In the genomic region with DNA sequence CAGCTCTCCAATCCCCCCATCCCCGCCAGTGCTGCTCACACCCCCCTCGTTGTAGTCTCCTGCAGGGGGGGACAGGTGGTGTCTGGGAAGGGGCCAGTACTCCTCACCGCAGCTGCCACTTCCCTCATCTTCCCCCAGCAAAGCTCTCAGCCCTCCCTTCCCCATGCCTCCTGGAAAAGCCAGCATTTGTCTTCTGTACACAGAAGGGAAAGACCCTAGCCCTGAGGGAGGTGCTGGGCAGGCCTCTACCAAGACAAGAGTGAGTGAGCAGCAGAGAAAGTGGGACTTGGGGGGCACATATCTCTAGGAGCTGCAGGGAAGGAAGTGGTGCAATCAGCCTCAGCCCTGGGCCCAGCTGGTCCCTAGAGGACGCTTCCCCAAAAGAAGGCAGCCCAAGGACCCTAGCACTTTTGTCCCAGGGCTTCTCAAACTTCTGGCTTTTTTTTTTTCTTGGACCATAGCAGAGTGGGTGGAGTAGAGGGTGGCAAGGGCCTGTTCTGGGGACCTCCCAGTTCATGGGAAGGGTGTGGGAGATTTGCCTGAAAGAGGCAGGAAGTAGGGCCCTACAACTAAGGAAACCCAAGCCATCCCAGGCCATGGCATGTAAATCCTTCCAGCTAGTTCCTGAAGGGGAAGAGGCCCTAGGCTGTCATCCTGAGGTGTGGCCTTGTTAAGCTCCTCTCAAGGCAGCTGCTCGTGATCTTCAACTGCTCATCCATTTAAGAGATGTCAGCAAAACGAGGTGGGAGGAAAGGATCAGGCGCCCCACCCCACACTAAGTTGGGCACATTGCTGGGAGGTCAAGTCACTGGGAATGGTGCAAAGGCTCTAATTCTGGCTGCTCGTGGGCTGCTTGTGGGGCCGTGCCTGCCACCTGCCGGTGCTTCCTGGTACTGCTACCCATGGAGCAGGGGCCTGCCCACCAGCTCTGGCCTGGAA, we compare ENCODE assay signal across 8 cellular contexts. TPM values are rescaled to one million over a fixed set of nuclear protein-coding genes. Genes with fewer than 3 reads are reported as not detected.
DNase-seq lines count a peak whose midpoint lies in the region; ATAC-seq and TF ChIP-seq lines count a peak whose summit lies in the region.

No MANE protein-coding gene starts in this region.

- no peak overlapping the region for H3K4me3 Mint-ChIP-seq in activated naive CD8-positive, alpha-beta T cell treated with anti-CD3 and anti-CD28 coated beads, Interleukin-2, amount 10 ng/mL, durations not matched to agents 7 days and 5 days

- in situ Hi-C loops in KBM-7 (cut with MboI; ENCODE audit: low pct_unique_long_range_greater_than_20kb, low sequenced_read_pairs): no loop called here

- no peaks in the 10 kb centered on the region for H3K4me1 ChIP-seq in cardiac muscle cell (ENCODE audit: low read depth)

- H2AFZ ChIP-seq in SU-DHL-6 (ENCODE audit: low read depth, low read length, severe bottlenecking): no peak overlapping the region

- peak overlapping the region; percentile 71 for H3K27ac Mint-ChIP-seq in activated naive CD8-positive, alpha-beta T cell treated with anti-CD3 and anti-CD28 coated beads, Interleukin-2, amount 10 ng/mL, durations not matched to agents 7 days and 5 days

- H3K27me3 ChIP-seq in SU-DHL-6 (ENCODE audit: low read length) (no peaks in the 10 kb centered on the region), cardiac muscle cell (no peaks in the 10 kb centered on the region)

- no peaks in the 10 kb centered on the region for H3F3A ChIP-seq in SU-DHL-6 (ENCODE audit: insufficient read depth)

- H3K4me1 Mint-ChIP-seq in activated naive CD8-positive, alpha-beta T cell treated with anti-CD3 and anti-CD28 coated beads, Interleukin-2, amount 10 ng/mL, durations not matched to agents 7 days and 5 days: peaks cover 11% of the 10 kb centered on the region

- H3K9me2 ChIP-seq in SU-DHL-6 (replicated peaks; ENCODE audit: insufficient read depth, low read length): no peaks in the 10 kb centered on the region

- H3K9me3 ChIP-seq in SU-DHL-6 (ENCODE audit: insufficient read depth, low read length): no peaks in the 10 kb centered on the region
- no peaks in the 10 kb centered on the region for H3K9me3 ChIP-seq in cardiac muscle cell (ENCODE audit: low read depth)

- no peak overlapping the region for H3K4me2 ChIP-seq in SU-DHL-6 (ENCODE audit: low read depth, low read length, poor library complexity, severe bottlenecking)

- POLR2A ChIA-PET in activated naive CD8-positive, alpha-beta T cell treated with anti-CD3 and anti-CD28 coated beads, Interleukin-2, amount 10 ng/mL, durations not matched to agents 7 days and 5 days (lab: Charles Lee): interaction anchor here (0.6 to 4.9 kb wide), 11 partner anchors 8 to 1341 kb away, joined by 3 to 71 read pairs (median 5); a partner anchor contains a TSS

- H3K27me3 Mint-ChIP-seq in activated naive CD8-positive, alpha-beta T cell treated with anti-CD3 and anti-CD28 coated beads, Interleukin-2, amount 10 ng/mL, durations not matched to agents 7 days and 5 days: no peaks in the 10 kb centered on the region

- H3K4me3 ChIP-seq in SU-DHL-6 (ENCODE audit: insufficient read depth, low read length, poor library complexity, severe bottlenecking) (no peak overlapping the region), cardiac muscle cell (no peak overlapping the region)

- TF ChIP-seq CTCF in SU-DHL-6 (IDR thresholded peaks at IDR 0.05; ENCODE audit: insufficient read depth, low read length, poor library complexity, severe bottlenecking) (peak; percentile 98), cardiac muscle cell (IDR thresholded peaks at IDR 0.05; ENCODE audit: low read depth, low read length) (peak; percentile 99)

- no peaks in the 10 kb centered on the region for H3K36me3 ChIP-seq in SU-DHL-6 (ENCODE audit: low read length)
- H3K36me3 ChIP-seq in cardiac muscle cell: peaks cover 4% of the 10 kb centered on the region

- no peak overlapping the region for H3K9ac ChIP-seq in SU-DHL-6 (ENCODE audit: low read length)

- H3K27ac ChIP-seq in SU-DHL-6 (ENCODE audit: low read depth, low read length) (no peak overlapping the region), cardiac muscle cell (no peak overlapping the region)

- H3K9me3 Mint-ChIP-seq in activated naive CD8-positive, alpha-beta T cell treated with anti-CD3 and anti-CD28 coated beads, Interleukin-2, amount 10 ng/mL, durations not matched to agents 7 days and 5 days: no peaks in the 10 kb centered on the region

- no peaks in the 10 kb centered on the region for H4K20me1 ChIP-seq in SU-DHL-6 (ENCODE audit: low read depth, low read length)

- H3K36me3 Mint-ChIP-seq in activated naive CD8-positive, alpha-beta T cell treated with anti-CD3 and anti-CD28 coated beads, Interleukin-2, amount 10 ng/mL, durations not matched to agents 7 days and 5 days: peaks cover 12% of the 10 kb centered on the region

- H3K79me2 ChIP-seq in SU-DHL-6 (ENCODE audit: insufficient read depth, low read length): no peaks in the 10 kb centered on the region

- ATAC-seq in activated naive CD8-positive, alpha-beta T cell treated with anti-CD3 and anti-CD28 coated beads, Interleukin-2, amount 10 ng/mL, durations not matched to agents 7 days and 5 days (ENCODE audit: low read depth): peak; percentile 50
- ATAC-seq in HG03571 (IDR thresholded peaks at IDR 0.05; ENCODE audit: unreplicated experiment) (no peak), HG02938 (IDR thresholded peaks at IDR 0.05; ENCODE audit: unreplicated experiment) (no peak)

- intact Hi-C loops in posterior vena cava (cut with DNase I): loop anchor here in 1 of 2 donors (5.0 kb wide), 1 partner anchor 35 kb away; no protein-coding TSS in a partner anchor

- peak; percentile 73 for DNase-seq in EL
- peak; percentile 85 for DNase-seq in KBM-7
- DNase-seq in activated naive CD8-positive, alpha-beta T cell treated with anti-CD3 and anti-CD28 coated beads, Interleukin-2, amount 10 ng/mL, durations not matched to agents 7 days and 5 days: peak; percentile 88
- DNase-seq in cardiac muscle cell (ENCODE audit: low read depth in 1 of 2, low spot score in 1 of 2): peak; percentile 75 to 82
- peak; percentile 96 for DNase-seq in posterior vena cava (ENCODE audit: low spot score)

RNA-seq across cellular contexts. Expression of a gene that starts 12.6 kb away (rescaled TPM):
- total RNA-seq in activated naive CD8-positive, alpha-beta T cell treated with anti-CD3 and anti-CD28 coated beads, Interleukin-2, amount 10 ng/mL, durations not matched to agents 7 days and 5 days: 10 to 100 TPM; 31.0 to 34.6 TPM
- 8.8 and 14.0 TPM in 2 replicates for total RNA-seq in cardiac muscle cell
- 5.2 and 10.1 TPM in 2 replicates for polyA plus RNA-seq in cardiac muscle cell
- total RNA-seq in posterior vena cava: 10 to 100 TPM in 1 of 2 donors, 1 to 10 TPM in 1; 7.7 to 18.4 TPM

RNA-seq across cellular contexts. Expression of a gene that starts 27.6 kb away (rescaled TPM):
- total RNA-seq in activated naive CD8-positive, alpha-beta T cell treated with anti-CD3 and anti-CD28 coated beads, Interleukin-2, amount 10 ng/mL, durations not matched to agents 7 days and 5 days: 10 to 100 TPM; 73.8 to 80.6 TPM
- total RNA-seq in cardiac muscle cell (138 and 157 TPM in 2 replicates), posterior vena cava (10 to 100 TPM; 43.6 to 49.6 TPM)
- polyA plus RNA-seq in cardiac muscle cell: 68.2 and 77.0 TPM in 2 replicates
